In the genomic region with DNA sequence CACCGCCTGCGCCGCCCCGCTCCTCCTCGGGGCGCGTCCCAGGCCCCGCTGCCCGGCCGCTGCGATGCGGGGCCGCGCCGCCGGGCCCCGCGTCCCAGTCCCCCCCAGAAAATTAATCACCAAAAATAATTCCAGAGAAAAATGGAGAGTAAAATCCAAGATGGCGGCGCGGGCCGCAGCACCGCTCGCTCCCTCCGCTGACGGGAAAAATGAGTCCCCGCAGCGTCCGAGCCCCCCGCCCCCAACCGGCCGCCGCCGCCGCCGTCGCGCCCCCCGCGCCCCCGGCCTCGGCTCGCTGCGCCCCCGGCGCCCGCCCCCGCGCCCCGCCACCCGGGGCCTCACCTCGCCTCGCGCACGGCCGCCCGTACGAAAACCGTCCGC, we compare ENCODE assay signal across 8 cellular contexts. TPM values are rescaled to one million over a fixed set of nuclear protein-coding genes. Genes with fewer than 3 reads are reported as not detected.
DNase-seq lines count a peak whose midpoint lies in the region; ATAC-seq and TF ChIP-seq lines count a peak whose summit lies in the region.

Gene KMT5B (minus strand): TSS at position 162 of the 381 bp plus-strand sequence. CDS start 23,220 bp downstream, outside the sequence.

- DNase-seq in activated CD4-positive, CD25-positive, alpha-beta regulatory T cell (lab: John Stamatoyannopoulos, UW) = peak; percentile 33 to 58 (median 40)
- DNase-seq in activated CD4-positive, CD25-positive, alpha-beta regulatory T cell treated with anti-CD3 and anti-CD28 coated beads, Interleukin-2, amount 50 U/mL, for 72 hours = no peak
- DNase-seq in HuH-7 (ENCODE audit: low spot score) (peak; percentile 87), activated B cell treated with CpG ODN at 0.5 μM for 24 hours (no peak), cortex of kidney (lab: John Stamatoyannopoulos, UW) (no peak)
- DNase-seq in effector CD8-positive, alpha-beta T cell (lab: John Stamatoyannopoulos, UW) = peak; percentile 40
- peak; percentile 27 to 42 for DNase-seq in stimulated activated CD8-positive, alpha-beta memory T cell treated with anti-CD3 and anti-CD28 coated beads, Interleukin-7, amount 100 ng/mL, for 1 hour (ENCODE audit: low read depth in 2 of 2)

- H3K27me3 Mint-ChIP-seq in activated B cell treated with CpG ODN at 0.5 μM for 24 hours = no peaks in the 10 kb centered on the region

- H3K9me3 ChIP-seq in mesodermal cell (ENCODE audit: control insufficient read depth, low read length) = no peaks in the 10 kb centered on the region

- peaks cover 4% of the 10 kb centered on the region for H3K36me3 Mint-ChIP-seq in activated B cell treated with CpG ODN at 0.5 μM for 24 hours (ENCODE audit: low read depth)

- WGBS in mesodermal cell (ENCODE audit: insufficient coverage in 2 of 2), 2 experiments = 0% methylated on average over 11 to 35 of the region's 60 CpGs

- peak within 1 kb of the TSS; percentile 91 for H3K27ac Mint-ChIP-seq in activated B cell treated with CpG ODN at 0.5 μM for 24 hours

- no peaks in the 10 kb centered on the region for H3K36me3 ChIP-seq in mesodermal cell (ENCODE audit: control insufficient read depth, insufficient read depth, low read length)

- peaks cover 54% of the 10 kb centered on the region for H3K4me1 Mint-ChIP-seq in activated B cell treated with CpG ODN at 0.5 μM for 24 hours

- peak within 1 kb of the TSS; percentile 99 for H3K27ac ChIP-seq in mesodermal cell (ENCODE audit: low read depth, low read length, severe bottlenecking)

- no peaks in the 10 kb centered on the region for H3K9me3 Mint-ChIP-seq in activated B cell treated with CpG ODN at 0.5 μM for 24 hours

- peak; percentile 13 for ATAC-seq in activated B cell treated with CpG ODN at 0.5 μM for 24 hours (ENCODE audit: low read depth)

- intact Hi-C loops in activated B cell treated with CpG ODN at 0.5 μM for 24 hours (cut with micrococcal nuclease) = loop anchor here (1.0 to 2.0 kb wide), 3 partner anchors 59 to 158 kb away; partner anchors contain the start of gene CHKA

- POLR2A ChIA-PET in activated B cell treated with CpG ODN at 0.5 μM for 24 hours (lab: Charles Lee) = interaction anchor here (0.8 to 2.3 kb wide), 5 partner anchors 9 to 210 kb away, joined by 3 to 12 read pairs (median 9); partner anchors contain the start of genes C11orf24 and UNC93B1

- H3K4me3 Mint-ChIP-seq in activated B cell treated with CpG ODN at 0.5 μM for 24 hours = peak within 1 kb of the TSS; percentile 90

- TF ChIP-seq CTCF in activated B cell treated with CpG ODN at 0.5 μM for 24 hours (IDR thresholded peaks at IDR 0.05) = no peak

- H3K4me3 ChIP-seq in mesodermal cell (ENCODE audit: extremely low read depth, insufficient read depth, low read length, poor library complexity, severe bottlenecking) = peak within 1 kb of the TSS; percentile 89

- CTCF ChIA-PET in activated B cell treated with CpG ODN at 0.5 μM for 24 hours (lab: Charles Lee) = no interaction called here

- H3K4me1 ChIP-seq in mesodermal cell (ENCODE audit: control insufficient read depth, insufficient read depth, low read length, poor library complexity, severe bottlenecking) = peaks cover 4% of the 10 kb centered on the region

RNA-seq across cellular contexts. Expression of gene KMT5B, which starts in this region (rescaled TPM):
- total RNA-seq in activated B cell treated with CpG ODN at 0.5 μM for 24 hours = 60.2 and 68.3 TPM in 2 replicates
- polyA plus RNA-seq in mesodermal cell (2013, experiment 1 of 2) = 32.3 TPM
- 34.0 TPM for polyA plus RNA-seq in mesodermal cell (2013, experiment 2 of 2)

Comparison
In these comparisons a context has a peak if more than half of its experiments do, and no peak if none do; other contexts are left out.
1. DNase-seq: peak in activated CD4-positive, CD25-positive, alpha-beta regulatory T cell (4 of 4), HuH-7 (single experiment), effector CD8-positive, alpha-beta T cell (single experiment) and stimulated activated CD8-positive, alpha-beta memory T cell treated with anti-CD3 and anti-CD28 coated beads, Interleukin-7, amount 100 ng/mL, for 1 hour (2 of 2); none in activated CD4-positive, CD25-positive, alpha-beta regulatory T cell treated with anti-CD3 and anti-CD28 coated beads, Interleukin-2, amount 50 U/mL, for 72 hours (single experiment), activated B cell treated with CpG ODN at 0.5 μM for 24 hours (single experiment) and cortex of kidney (single experiment).